Comparison of ENCODE assay signal across 1 cellular context in the genomic region with DNA sequence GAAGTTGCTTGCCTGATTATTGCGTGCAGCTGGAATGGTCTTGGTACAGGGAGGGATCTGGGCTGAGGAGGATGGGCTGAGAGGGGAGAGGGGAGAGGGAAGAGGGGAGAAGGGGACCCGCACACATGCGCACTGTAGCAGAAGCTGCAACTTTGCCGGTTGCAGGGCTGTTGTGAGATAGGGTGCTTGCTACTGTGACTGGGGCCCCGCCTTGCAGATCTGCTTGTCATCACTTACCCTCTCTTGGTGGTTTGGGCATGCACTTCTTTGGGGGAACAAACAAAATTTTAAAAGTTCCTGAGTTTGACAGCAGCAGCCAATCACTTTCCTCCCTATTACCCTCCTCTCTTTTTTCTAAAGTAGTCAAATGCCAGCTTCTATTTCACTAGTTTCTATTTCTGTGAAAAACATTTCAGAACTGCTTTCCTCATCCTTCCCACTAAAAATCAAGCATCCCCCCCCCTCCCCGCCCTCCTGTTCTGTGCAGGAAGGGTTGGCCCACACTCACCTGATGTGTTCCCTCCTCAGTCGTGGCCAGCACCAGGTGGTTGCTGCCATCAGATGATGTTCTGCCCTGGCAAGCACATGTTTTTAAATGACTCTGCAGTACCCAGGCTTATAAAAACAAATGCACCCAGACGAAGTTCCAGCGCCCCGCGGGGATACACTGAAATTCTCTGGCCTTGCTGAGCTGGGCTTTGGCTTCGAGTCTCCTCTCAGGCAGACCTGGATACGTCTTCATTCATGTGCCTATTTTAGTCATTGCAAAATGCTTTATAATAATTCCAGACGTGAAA.
TF ChIP-seq lines count a peak whose summit lies in the region.

No MANE protein-coding gene starts in this region.

TF ChIP-seq in IMR-90, 13 proteins besides CTCF, POLR2A, EP300 and RAD21:
- TF ChIP-seq FOS (IDR thresholded peaks at IDR 0.05; ENCODE audit: low read depth, low read length) (no peak), CEBPB (IDR thresholded peaks at IDR 0.05; ENCODE audit: low read depth, low read length) (no peak), ELK1 (IDR thresholded peaks at IDR 0.05; ENCODE audit: borderline replicate concordance, low read depth, low read length) (no peak), MXI1 (IDR thresholded peaks at IDR 0.05; ENCODE audit: borderline replicate concordance, low read depth, low read length) (no peak), RFX5 (IDR thresholded peaks at IDR 0.05; ENCODE audit: low read depth, low read length) (no peak), SMC3 (IDR thresholded peaks at IDR 0.05; ENCODE audit: low read depth, low read length) (no peak), CHD1 (IDR thresholded peaks at IDR 0.05; ENCODE audit: low read depth, low read length) (no peak), MAFK (IDR thresholded peaks at IDR 0.05; ENCODE audit: low read depth, low read length) (no peak), NFE2L2 (IDR thresholded peaks at IDR 0.05; ENCODE audit: low read depth, low read length) (no peak), MAZ (IDR thresholded peaks at IDR 0.05; ENCODE audit: borderline replicate concordance, low read depth, low read length) (no peak), RCOR1 (IDR thresholded peaks at IDR 0.05; ENCODE audit: insufficient replicate concordance, low read length) (no peak), BHLHE40 (IDR thresholded peaks at IDR 0.05; ENCODE audit: low read depth, low read length) (no peak)
- TF ChIP-seq, protein P1, sequence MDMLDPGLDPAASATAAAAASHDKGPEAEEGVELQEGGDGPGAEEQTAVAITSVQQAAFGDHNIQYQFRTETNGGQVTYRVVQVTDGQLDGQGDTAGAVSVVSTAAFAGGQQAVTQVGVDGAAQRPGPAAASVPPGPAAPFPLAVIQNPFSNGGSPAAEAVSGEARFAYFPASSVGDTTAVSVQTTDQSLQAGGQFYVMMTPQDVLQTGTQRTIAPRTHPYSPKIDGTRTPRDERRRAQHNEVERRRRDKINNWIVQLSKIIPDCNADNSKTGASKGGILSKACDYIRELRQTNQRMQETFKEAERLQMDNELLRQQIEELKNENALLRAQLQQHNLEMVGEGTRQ (IDR thresholded peaks at IDR 0.05; ENCODE audit: low read depth, low read length) = no peak
